In genomic region chr3:168077091-168077490, GRCh38 we compare ENCODE assay signal across 1 cellular context.
TF ChIP-seq lines count a peak whose summit lies in the region.

No MANE protein-coding gene starts in this region.

TF ChIP-seq in IMR-90, 13 proteins besides CTCF, POLR2A, EP300 and RAD21 (continued from another document):
- TF ChIP-seq, protein P1, sequence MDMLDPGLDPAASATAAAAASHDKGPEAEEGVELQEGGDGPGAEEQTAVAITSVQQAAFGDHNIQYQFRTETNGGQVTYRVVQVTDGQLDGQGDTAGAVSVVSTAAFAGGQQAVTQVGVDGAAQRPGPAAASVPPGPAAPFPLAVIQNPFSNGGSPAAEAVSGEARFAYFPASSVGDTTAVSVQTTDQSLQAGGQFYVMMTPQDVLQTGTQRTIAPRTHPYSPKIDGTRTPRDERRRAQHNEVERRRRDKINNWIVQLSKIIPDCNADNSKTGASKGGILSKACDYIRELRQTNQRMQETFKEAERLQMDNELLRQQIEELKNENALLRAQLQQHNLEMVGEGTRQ (IDR thresholded peaks at IDR 0.05; ENCODE audit: low read depth, low read length), result no peak
- TF ChIP-seq MAZ (IDR thresholded peaks at IDR 0.05; ENCODE audit: borderline replicate concordance, low read depth, low read length) (no peak), FOS (IDR thresholded peaks at IDR 0.05; ENCODE audit: low read depth, low read length) (no peak)
